In genomic region chr15:40058476-40059140, GRCh38 we compare ENCODE assay signal across 13 cellular contexts. TPM values are rescaled to one million over a fixed set of nuclear protein-coding genes. Genes with fewer than 3 reads are reported as not detected.
DNase-seq lines count a peak whose midpoint lies in the region; ATAC-seq lines count a peak whose summit lies in the region.
"Had no signal": no experiment of that assay in that cellular context is flagged by ENCODE, and none has a peak within 500 bp of the region (broad histone marks: within the 10 kb centered on the region; RNA-seq: fewer than 3 reads in every experiment).

No MANE protein-coding gene starts in this region.

- no peaks in the 10 kb centered on the region for H3K9me3 Mint-ChIP-seq in activated naive CD8-positive, alpha-beta T cell treated with anti-CD3 and anti-CD28 coated beads for 36 hours

- H3K4ac ChIP-seq in mesenchymal stem cell (ENCODE audit: low read depth in 1 of 2, low read length in 2 of 2): peak overlapping the region in 1 of 2 experiments; percentile 64

- peak overlapping the region; percentile 34 to 65 for H3K18ac ChIP-seq in mesenchymal stem cell (ENCODE audit: low read depth in 1 of 2, low read length in 2 of 2)

- H3K4me3 ChIP-seq in mesenchymal stem cell (ENCODE audit: insufficient read depth in 1 of 2, low read depth in 1 of 2, low read length in 2 of 2): peak overlapping the region in 1 of 2 experiments; percentile 28
- H3K4me3 ChIP-seq: ascending aorta had no signal

- H3K36me3 ChIP-seq in mesenchymal stem cell (ENCODE audit: control insufficient read depth in 1 of 2, insufficient read depth in 2 of 2, low read depth in 1 of 2, low read length in 2 of 2): no peaks in the 10 kb centered on the region
- H3K36me3 ChIP-seq: ascending aorta had no signal

- no peak overlapping the region for H3K4me3 Mint-ChIP-seq in activated naive CD8-positive, alpha-beta T cell treated with anti-CD3 and anti-CD28 coated beads for 36 hours

- no peaks in the 10 kb centered on the region for H3K79me1 ChIP-seq in mesenchymal stem cell (replicated peaks; ENCODE audit: low read length, poor library complexity, severe bottlenecking)

- no peak overlapping the region for H4K8ac ChIP-seq in mesenchymal stem cell (ENCODE audit: low read length)

- H3K9ac ChIP-seq in mesenchymal stem cell (ENCODE audit: low read length): peak overlapping the region; percentile 62

- H3K9me3 ChIP-seq in mesenchymal stem cell (ENCODE audit: control insufficient read depth, low read length): no peaks in the 10 kb centered on the region
- H3K9me3 ChIP-seq: ascending aorta had no signal

- DNase-seq in EL: peak; percentile 51
- DNase-seq in HS-5 (ENCODE audit: low read depth): peak; percentile 14
- DNase-seq in activated naive CD8-positive, alpha-beta T cell treated with anti-CD3 and anti-CD28 coated beads for 36 hours: no peak
- peak; percentile 69 for DNase-seq in mesenchymal stem cell
- DNase-seq in stimulated activated CD4-positive, alpha-beta T cell treated with anti-CD3 and anti-CD28 coated beads, Interleukin-1b, Interleukin-23, amount 100 ng/mL, for 48 hours: no peak
- DNase-seq in COLO668 (lab: John Stamatoyannopoulos, UW; ENCODE audit: unreplicated experiment): no peak
- DNase-seq in nucleus accumbens (lab: John Stamatoyannopoulos, UW): no peak
- DNase-seq: activated CD4-positive, alpha-beta T cell treated with anti-CD3 and anti-CD28 coated beads for 4 hours; DMS153; NCI-H2171 treated with DMSO at 0.1 percent for 48 hours; SHP77 had no signal

- no peak for ATAC-seq in GM18909 (IDR thresholded peaks at IDR 0.05; ENCODE audit: poor library complexity, unreplicated experiment)

- H2BK5ac ChIP-seq in mesenchymal stem cell (ENCODE audit: low read depth, low read length, poor library complexity, severe bottlenecking): no peak overlapping the region

- peak overlapping the region; percentile 65 for H3K27ac Mint-ChIP-seq in activated naive CD8-positive, alpha-beta T cell treated with anti-CD3 and anti-CD28 coated beads for 36 hours

- no peak overlapping the region for H4K91ac ChIP-seq in mesenchymal stem cell (ENCODE audit: low read length)

- WGBS in mesenchymal stem cell: 58% methylated on average over 3 of the region's 3 CpGs

- peak overlapping the region; percentile 2 for H2BK15ac ChIP-seq in mesenchymal stem cell (ENCODE audit: low read depth, poor library complexity, severe bottlenecking)

- no peak overlapping the region for H3K23ac ChIP-seq in mesenchymal stem cell (ENCODE audit: low read length in 2 of 2)

- no peak overlapping the region for H2BK120ac ChIP-seq in mesenchymal stem cell (ENCODE audit: low read depth, low read length)

- H3K27me3 ChIP-seq in mesenchymal stem cell (ENCODE audit: control insufficient read depth in 1 of 2, insufficient read depth in 1 of 2, low read length in 2 of 2): no peaks in the 10 kb centered on the region
- H3K27me3 ChIP-seq: ascending aorta had no signal

- H3K14ac ChIP-seq in mesenchymal stem cell (ENCODE audit: low read length in 2 of 2): no peak overlapping the region

- H2AFZ ChIP-seq in mesenchymal stem cell (ENCODE audit: low read depth, low read length): no peak overlapping the region

- peaks cover 42% of the 10 kb centered on the region for H3K4me1 Mint-ChIP-seq in activated naive CD8-positive, alpha-beta T cell treated with anti-CD3 and anti-CD28 coated beads for 36 hours

- H3K27ac ChIP-seq in mesenchymal stem cell (ENCODE audit: low read length, poor library complexity, severe bottlenecking): no peak overlapping the region
- H3K27ac ChIP-seq: ascending aorta had no signal

- peak overlapping the region; percentile 77 for H2AK5ac ChIP-seq in mesenchymal stem cell (ENCODE audit: low read length, severe bottlenecking)

- H3K4me1 ChIP-seq in mesenchymal stem cell (ENCODE audit: control insufficient read depth, insufficient read depth, low read depth, low read length): peaks cover 38% of the 10 kb centered on the region

- H3K4me2 ChIP-seq in mesenchymal stem cell (ENCODE audit: low read length, poor library complexity, severe bottlenecking): no peak overlapping the region

- H3K27me3 Mint-ChIP-seq in activated naive CD8-positive, alpha-beta T cell treated with anti-CD3 and anti-CD28 coated beads for 36 hours: no peaks in the 10 kb centered on the region

- H3K36me3 Mint-ChIP-seq in activated naive CD8-positive, alpha-beta T cell treated with anti-CD3 and anti-CD28 coated beads for 36 hours: peaks cover 3% of the 10 kb centered on the region

- peak overlapping the region in 1 of 2 experiments; percentile 71 for H2BK12ac ChIP-seq in mesenchymal stem cell (ENCODE audit: low read length in 2 of 2)

RNA-seq across cellular contexts. Expression of gene SRP14, which starts 19.6 kb away (rescaled TPM):
- 100 to 1,000 TPM; 161 to 169 TPM for total RNA-seq in activated naive CD8-positive, alpha-beta T cell treated with anti-CD3 and anti-CD28 coated beads for 36 hours
- polyA plus RNA-seq in mesenchymal stem cell (2013, experiment 1 of 2): 684 TPM
- polyA plus RNA-seq in mesenchymal stem cell (2013, experiment 2 of 2): 720 TPM

RNA-seq across cellular contexts. Expression of gene BMF, which starts 50.1 kb away (rescaled TPM):
- 1 to 10 TPM; 5.1 to 5.4 TPM for total RNA-seq in activated naive CD8-positive, alpha-beta T cell treated with anti-CD3 and anti-CD28 coated beads for 36 hours
- polyA plus RNA-seq in mesenchymal stem cell (2013, experiment 1 of 2): 18.5 TPM
- 17.8 TPM for polyA plus RNA-seq in mesenchymal stem cell (2013, experiment 2 of 2)

Comparison
In these comparisons a context has a peak if more than half of its experiments do, and no peak if none do; other contexts are left out.
1. DNase-seq: peak in EL (single experiment), HS-5 (single experiment) and mesenchymal stem cell (single experiment); none in activated naive CD8-positive, alpha-beta T cell treated with anti-CD3 and anti-CD28 coated beads for 36 hours (single experiment), stimulated activated CD4-positive, alpha-beta T cell treated with anti-CD3 and anti-CD28 coated beads, Interleukin-1b, Interleukin-23, amount 100 ng/mL, for 48 hours (single experiment), COLO668 (single experiment) and nucleus accumbens (0 of 56).